In the genomic region with DNA sequence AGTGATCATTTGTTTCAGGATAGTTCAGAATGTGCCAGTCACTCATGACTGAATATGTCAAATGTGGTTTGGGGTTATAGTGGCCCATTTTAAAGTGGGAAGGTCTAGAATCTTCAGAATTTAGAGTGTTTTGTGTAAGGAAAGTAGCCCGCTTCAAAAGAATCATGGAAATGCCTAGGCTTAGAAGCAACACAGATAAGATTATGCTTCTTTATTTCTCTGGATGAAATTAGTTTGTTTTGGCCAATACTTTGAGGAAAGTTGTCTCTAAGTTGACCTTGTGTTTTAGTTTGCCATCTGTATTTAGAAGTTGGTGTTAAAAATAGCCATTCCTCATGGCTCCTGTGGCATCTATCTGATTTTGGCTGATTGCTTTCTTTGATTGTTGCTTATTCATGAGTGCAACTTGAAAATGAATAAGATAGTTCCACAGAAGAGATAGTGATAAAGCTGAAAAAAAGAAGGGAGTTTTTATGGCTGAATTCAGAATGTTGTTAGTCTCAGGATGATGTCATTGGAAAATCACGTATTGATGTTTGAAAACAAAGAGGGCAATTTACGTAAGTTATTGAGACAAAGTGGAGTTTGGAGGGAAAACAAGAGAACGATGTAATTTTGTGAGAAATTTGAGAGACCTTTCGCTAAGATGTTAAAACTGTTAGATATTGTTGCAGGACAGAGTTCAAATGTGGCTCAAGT, we compare ENCODE assay signal across 17 cellular contexts.
"Had no signal": no experiment of that assay in that cellular context is flagged by ENCODE, and none has a peak within 500 bp of the region (broad histone marks: within the 10 kb centered on the region; RNA-seq: fewer than 3 reads in every experiment).

No MANE protein-coding gene starts in this region.

- H3K4me3 ChIP-seq: adrenal gland, esophagus muscularis mucosa, gastrocnemius medialis, smooth muscle cell, suprapubic skin had no signal

- DNase-seq: activated CD4-positive, alpha-beta T cell treated with anti-CD3 and anti-CD28 coated beads, Interleukin-2, amount 10 ng/mL, durations not matched to agents 7 days and 5 days; activated CD4-positive, CD25-positive, alpha-beta regulatory T cell; activated effector memory CD4-positive, alpha-beta T cell treated with anti-CD3 and anti-CD28 coated beads, Interleukin-2, amount 50 U/mL, for 16 hours; adrenal gland; gastrocnemius medialis; naive thymus-derived CD8-positive, alpha-beta T cell; posterior cingulate gyrus; stimulated activated CD4-positive, alpha-beta T cell treated with anti-CD3 and anti-CD28 coated beads, Interleukin-4, amount 100 ng/mL, for 4 hours; stimulated activated CD8-positive, alpha-beta memory T cell treated with anti-CD3 and anti-CD28 coated beads, Interleukin-4, amount 100 ng/mL, for 48 hours; stimulated activated naive CD4-positive, alpha-beta T cell treated with Interleukin-2 at 50 U/mL for 16 hours; SW 1271; trophoblast cell had no signal

- H3K4me1 Mint-ChIP-seq: activated CD4-positive, alpha-beta T cell treated with anti-CD3 and anti-CD28 coated beads, Interleukin-2, amount 10 ng/mL, durations not matched to agents 7 days and 5 days; activated naive CD4-positive, alpha-beta T cell treated with anti-CD3 and anti-CD28 coated beads, Interleukin-2, amount 50 U/mL, for 24 hours; naive thymus-derived CD8-positive, alpha-beta T cell had no signal

- H3K36me3 Mint-ChIP-seq: activated naive CD4-positive, alpha-beta T cell treated with anti-CD3 and anti-CD28 coated beads, Interleukin-2, amount 50 U/mL, for 24 hours; naive thymus-derived CD8-positive, alpha-beta T cell had no signal

- H3K36me3 ChIP-seq: adrenal gland, esophagus muscularis mucosa, gastrocnemius medialis, suprapubic skin had no signal

- H3K9me3 ChIP-seq: adrenal gland, esophagus muscularis mucosa, gastrocnemius medialis, neutrophil, suprapubic skin had no signal

- H3K27ac Mint-ChIP-seq: activated CD4-positive, alpha-beta T cell treated with anti-CD3 and anti-CD28 coated beads, Interleukin-2, amount 10 ng/mL, durations not matched to agents 7 days and 5 days; activated naive CD4-positive, alpha-beta T cell treated with anti-CD3 and anti-CD28 coated beads, Interleukin-2, amount 50 U/mL, for 24 hours; naive thymus-derived CD8-positive, alpha-beta T cell had no signal

- H3K4me3 Mint-ChIP-seq: activated CD4-positive, alpha-beta T cell treated with anti-CD3 and anti-CD28 coated beads, Interleukin-2, amount 10 ng/mL, durations not matched to agents 7 days and 5 days; activated naive CD4-positive, alpha-beta T cell treated with anti-CD3 and anti-CD28 coated beads, Interleukin-2, amount 50 U/mL, for 24 hours; naive thymus-derived CD8-positive, alpha-beta T cell had no signal

- ATAC-seq: gastrocnemius medialis; naive thymus-derived CD8-positive, alpha-beta T cell had no signal

- H3K9me3 Mint-ChIP-seq: activated CD4-positive, alpha-beta T cell treated with anti-CD3 and anti-CD28 coated beads, Interleukin-2, amount 10 ng/mL, durations not matched to agents 7 days and 5 days; activated naive CD4-positive, alpha-beta T cell treated with anti-CD3 and anti-CD28 coated beads, Interleukin-2, amount 50 U/mL, for 24 hours; naive thymus-derived CD8-positive, alpha-beta T cell had no signal

- H3K27me3 ChIP-seq: adrenal gland, esophagus muscularis mucosa, gastrocnemius medialis, neutrophil, suprapubic skin had no signal

- H3K27ac ChIP-seq: esophagus muscularis mucosa, gastrocnemius medialis, neutrophil, suprapubic skin had no signal

- H3K4me1 ChIP-seq: gastrocnemius medialis had no signal

- H3K27me3 Mint-ChIP-seq: activated CD4-positive, alpha-beta T cell treated with anti-CD3 and anti-CD28 coated beads, Interleukin-2, amount 10 ng/mL, durations not matched to agents 7 days and 5 days; activated naive CD4-positive, alpha-beta T cell treated with anti-CD3 and anti-CD28 coated beads, Interleukin-2, amount 50 U/mL, for 24 hours had no signal
